Comparison of ENCODE assay signal across 1 cellular context in genomic region chr4:7854697-7855370, GRCh38.
TF ChIP-seq lines count a peak whose summit lies in the region.

No MANE protein-coding gene starts in this region.

TF ChIP-seq in WTC11, 78 proteins besides CTCF, POLR2A, EP300 and RAD21 (continued from another document):
- TF ChIP-seq E2F1 (CRISPR knock-in tag; IDR thresholded peaks at IDR 0.05): no peak
- TF ChIP-seq CDX4 (CRISPR knock-in tag; IDR thresholded peaks at IDR 0.05; ENCODE audit: borderline replicate concordance): no peak
- TF ChIP-seq TEAD4 (CRISPR knock-in tag; IDR thresholded peaks at IDR 0.05): no peak
- no peak for TF ChIP-seq ZBTB21 (CRISPR knock-in tag; IDR thresholded peaks at IDR 0.05; ENCODE audit: borderline replicate concordance)
- TF ChIP-seq FOXP4 (CRISPR knock-in tag; IDR thresholded peaks at IDR 0.05): no peak
- TF ChIP-seq E2F4 (CRISPR knock-in tag; IDR thresholded peaks at IDR 0.05; ENCODE audit: borderline replicate concordance, low read depth): no peak
- TF ChIP-seq NFYB (CRISPR knock-in tag; conservative IDR thresholded peaks at IDR 0.05; ENCODE audit: low read depth): no peak
- TF ChIP-seq PREB (CRISPR knock-in tag; IDR thresholded peaks at IDR 0.05; ENCODE audit: borderline replicate concordance): no peak
- TF ChIP-seq ZNF317 (CRISPR knock-in tag; IDR thresholded peaks at IDR 0.05; ENCODE audit: borderline replicate concordance, low read depth): no peak
